In genomic region chr17:10631048-10631700, GRCh38 we compare ENCODE assay signal across 7 cellular contexts. TPM values are rescaled to one million over a fixed set of nuclear protein-coding genes. Genes with fewer than 3 reads are reported as not detected.
A peak's percentile ranks its signal among the peaks of the same experiment; 100 is the strongest.
DNase-seq lines count a peak whose midpoint lies in the region; ATAC-seq, FAIRE-seq and TF ChIP-seq lines count a peak whose summit lies in the region.

No MANE protein-coding gene starts in this region.

- in situ Hi-C loops in transverse colon (cut with MboI; ENCODE audit: low pct_ligation_motif_present in 1 of 4, low pct_unique_long_range_greater_than_20kb in 1 of 4, low sequenced_read_pairs in 3 of 4), result loop anchor here in 3 of 4 donors (25.0 kb wide), 2 partner anchors 206 to 506 kb away; partner anchors contain the start of gene PIRT (in 2 of the 3)

- no peak overlapping the region for H3K4me3 ChIP-seq in transverse colon

- no peak for TF ChIP-seq EP300 in transverse colon (IDR thresholded peaks at IDR 0.05; ENCODE audit: low read depth)

- TF ChIP-seq POLR2A in transverse colon (IDR thresholded peaks at IDR 0.05), result no peak

- H3K27me3 ChIP-seq in transverse colon, result no peaks in the 10 kb centered on the region

- intact Hi-C loops in transverse colon (cut with DNase I; ENCODE audit: low total_unique reads), result no loop called here

- FAIRE-seq in HTR-8/SVneo (lab: Jason Lieb, UNC), result no peak

- H3K27ac ChIP-seq in transverse colon, result no peak overlapping the region

- 10 to 51% methylated on average over 9 to 18 of the region's 18 CpGs for WGBS in transverse colon (ENCODE audit: low coverage in 1 of 2), 2 donors

- peak; percentile 53 to 85 (median 74) for TF ChIP-seq CTCF in transverse colon (IDR thresholded peaks at IDR 0.05)
- TF ChIP-seq CTCF in omental fat pad (IDR thresholded peaks at IDR 0.05), result no peak

- no peak for ATAC-seq in omental fat pad (ENCODE audit: low FRiP score)

- H3K4me1 ChIP-seq in transverse colon, result no peaks in the 10 kb centered on the region

- H3K36me3 ChIP-seq in transverse colon, result no peaks in the 10 kb centered on the region

- peak; percentile 57 for DNase-seq in ELF-1 (ENCODE audit: low read depth, low spot score)
- peak; percentile 37 for DNase-seq in HTR-8/SVneo (ENCODE audit: insufficient read length, low spot score)
- DNase-seq in activated CD8-positive, alpha-beta memory T cell treated with anti-CD3 and anti-CD28 coated beads, Interleukin-2, amount 50 U/mL, for 4 hours, result peak; percentile 27
- DNase-seq in iris pigment epithelial cell (ENCODE audit: low read depth), result peak; percentile 18
- DNase-seq in transverse colon, result peak; percentile 19
- DNase-seq in central memory CD4-positive, alpha-beta T cell, result no peak
- no peak for DNase-seq in omental fat pad (ENCODE audit: low spot score)

- no peaks in the 10 kb centered on the region for H3K9me3 ChIP-seq in transverse colon

RNA-seq across cellular contexts. Expression of gene MYH3, which starts 25.9 kb away (rescaled TPM):
- total RNA-seq in transverse colon (1 to 10 TPM; 2.2 to 6.6 (median 3.6) TPM), omental fat pad (1 to 10 TPM; 2.3 to 2.8 (median 2.5) TPM)

Comparison
In these comparisons a context has a peak if more than half of its experiments do, and no peak if none do; other contexts are left out.
1. DNase-seq: peak in ELF-1 (single experiment), HTR-8/SVneo (single experiment), activated CD8-positive, alpha-beta memory T cell treated with anti-CD3 and anti-CD28 coated beads, Interleukin-2, amount 50 U/mL, for 4 hours (single experiment), iris pigment epithelial cell (single experiment) and transverse colon (single experiment); none in central memory CD4-positive, alpha-beta T cell (single experiment) and omental fat pad (single experiment).
2. CTCF ChIP-seq: peak in transverse colon (5 of 5); none in omental fat pad (0 of 3).